ENCODE assay signal across 8 cellular contexts in the genomic region with DNA sequence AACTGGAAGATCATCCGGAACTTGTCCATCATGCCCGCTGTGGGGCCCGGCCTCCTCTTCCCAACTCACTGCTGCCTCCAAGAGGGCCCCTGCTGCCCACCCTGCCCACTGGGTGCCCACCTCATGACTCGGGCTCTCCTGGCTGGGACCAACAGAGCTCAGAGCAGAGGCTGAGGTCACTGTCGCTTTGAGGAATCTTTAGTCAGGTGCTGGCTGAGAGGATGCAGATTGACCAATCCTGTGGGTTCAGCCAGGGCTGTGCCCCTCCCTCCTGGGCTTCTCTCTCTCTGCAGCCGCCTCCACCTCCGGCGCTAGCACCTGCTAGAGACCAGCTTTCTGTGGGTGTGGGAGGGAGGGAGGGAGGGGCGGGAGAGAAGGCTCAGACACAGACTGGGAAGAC. TPM values are rescaled to one million over a fixed set of nuclear protein-coding genes. Genes with fewer than 3 reads are reported as not detected.
DNase-seq lines count a peak whose midpoint lies in the region; ATAC-seq and TF ChIP-seq lines count a peak whose summit lies in the region.

A gene with protein sequence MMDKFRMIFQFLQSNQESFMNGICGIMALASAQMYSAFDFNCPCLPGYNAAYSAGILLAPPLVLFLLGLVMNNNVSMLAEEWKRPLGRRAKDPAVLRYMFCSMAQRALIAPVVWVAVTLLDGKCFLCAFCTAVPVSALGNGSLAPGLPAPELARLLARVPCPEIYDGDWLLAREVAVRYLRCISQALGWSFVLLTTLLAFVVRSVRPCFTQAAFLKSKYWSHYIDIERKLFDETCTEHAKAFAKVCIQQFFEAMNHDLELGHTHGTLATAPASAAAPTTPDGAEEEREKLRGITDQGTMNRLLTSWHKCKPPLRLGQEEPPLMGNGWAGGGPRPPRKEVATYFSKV (minus strand): TSS at position 181 of the 400 bp plus-strand sequence. CDS start 149 bp downstream, at position 32.

- peak within 1 kb of the TSS; percentile 78 for H3K27ac Mint-ChIP-seq in activated CD4-positive, alpha-beta T cell treated with anti-CD3 and anti-CD28 coated beads, Interleukin-2, amount 10 ng/mL, durations not matched to agents 7 days and 5 days
- peak within 1 kb of the TSS; percentile 29 for H3K27ac Mint-ChIP-seq in stimulated activated memory B cell treated with anti-CD40 and anti-IgM and Interleukin-4, amounts not matched to agents 10 μg/mL and 1 μg/mL and 100 μg/mL, for 72 hours
- no peak within 1 kb of the TSS for H3K27ac Mint-ChIP-seq in endothelial cell (ENCODE audit: unreplicated experiment)

- H3K9me3 Mint-ChIP-seq in activated CD4-positive, alpha-beta T cell treated with anti-CD3 and anti-CD28 coated beads, Interleukin-2, amount 10 ng/mL, durations not matched to agents 7 days and 5 days = no peaks in the 10 kb centered on the region
- H3K9me3 Mint-ChIP-seq in stimulated activated memory B cell treated with anti-CD40 and anti-IgM and Interleukin-4, amounts not matched to agents 10 μg/mL and 1 μg/mL and 100 μg/mL, for 72 hours = no peaks in the 10 kb centered on the region
- no peaks in the 10 kb centered on the region for H3K9me3 Mint-ChIP-seq in endothelial cell (ENCODE audit: unreplicated experiment)

- TF ChIP-seq CTCF in endothelial cell (IDR thresholded peaks at IDR 0.05; ENCODE audit: unreplicated experiment) = no peak

- DNase-seq in activated CD4-positive, alpha-beta T cell treated with anti-CD3 and anti-CD28 coated beads, Interleukin-2, amount 10 ng/mL, durations not matched to agents 7 days and 5 days = peak; percentile 35
- DNase-seq in activated CD4-positive, alpha-beta T cell treated with anti-CD3 and anti-CD28 coated beads for 4 hours = no peak
- DNase-seq in SW480 (ENCODE audit: low spot score) = peak; percentile 79
- no peak for DNase-seq in endothelial cell (ENCODE audit: low spot score)
- no peak for DNase-seq in NCI-H1694 treated with DMSO at 0.1 percent for 48 hours (lab: John Stamatoyannopoulos, UW)

- H3K36me3 Mint-ChIP-seq in activated CD4-positive, alpha-beta T cell treated with anti-CD3 and anti-CD28 coated beads, Interleukin-2, amount 10 ng/mL, durations not matched to agents 7 days and 5 days (ENCODE audit: low read depth) = no peaks in the 10 kb centered on the region
- H3K36me3 Mint-ChIP-seq in stimulated activated memory B cell treated with anti-CD40 and anti-IgM and Interleukin-4, amounts not matched to agents 10 μg/mL and 1 μg/mL and 100 μg/mL, for 72 hours = no peaks in the 10 kb centered on the region
- H3K36me3 Mint-ChIP-seq in endothelial cell (ENCODE audit: low read depth, unreplicated experiment) = no peaks in the 10 kb centered on the region

- H3K4me1 Mint-ChIP-seq in activated CD4-positive, alpha-beta T cell treated with anti-CD3 and anti-CD28 coated beads, Interleukin-2, amount 10 ng/mL, durations not matched to agents 7 days and 5 days = peaks cover 38% of the 10 kb centered on the region
- peaks cover 27% of the 10 kb centered on the region for H3K4me1 Mint-ChIP-seq in stimulated activated memory B cell treated with anti-CD40 and anti-IgM and Interleukin-4, amounts not matched to agents 10 μg/mL and 1 μg/mL and 100 μg/mL, for 72 hours
- peaks cover 2% of the 10 kb centered on the region for H3K4me1 Mint-ChIP-seq in endothelial cell (ENCODE audit: unreplicated experiment)

- H3K27me3 Mint-ChIP-seq in activated CD4-positive, alpha-beta T cell treated with anti-CD3 and anti-CD28 coated beads, Interleukin-2, amount 10 ng/mL, durations not matched to agents 7 days and 5 days = peaks cover 6% of the 10 kb centered on the region
- H3K27me3 Mint-ChIP-seq in stimulated activated memory B cell treated with anti-CD40 and anti-IgM and Interleukin-4, amounts not matched to agents 10 μg/mL and 1 μg/mL and 100 μg/mL, for 72 hours = no peaks in the 10 kb centered on the region
- H3K27me3 Mint-ChIP-seq in endothelial cell (ENCODE audit: unreplicated experiment) = peaks cover 8% of the 10 kb centered on the region

- POLR2A ChIA-PET in activated CD4-positive, alpha-beta T cell treated with anti-CD3 and anti-CD28 coated beads, Interleukin-2, amount 10 ng/mL, durations not matched to agents 7 days and 5 days (lab: Charles Lee) = no interaction called here

- CTCF ChIA-PET in activated CD4-positive, alpha-beta T cell treated with anti-CD3 and anti-CD28 coated beads, Interleukin-2, amount 10 ng/mL, durations not matched to agents 7 days and 5 days (lab: Charles Lee) = interaction anchor here (1.9 kb wide), 1 partner anchor 13 kb away, joined by 6 read pairs; no protein-coding TSS in a partner anchor

- no peak within 1 kb of the TSS for H3K4me3 Mint-ChIP-seq in activated CD4-positive, alpha-beta T cell treated with anti-CD3 and anti-CD28 coated beads, Interleukin-2, amount 10 ng/mL, durations not matched to agents 7 days and 5 days
- H3K4me3 Mint-ChIP-seq in stimulated activated memory B cell treated with anti-CD40 and anti-IgM and Interleukin-4, amounts not matched to agents 10 μg/mL and 1 μg/mL and 100 μg/mL, for 72 hours = no peak within 1 kb of the TSS
- H3K4me3 Mint-ChIP-seq in endothelial cell (ENCODE audit: unreplicated experiment) = no peak within 1 kb of the TSS

- ATAC-seq in HG03066 (IDR thresholded peaks at IDR 0.05; ENCODE audit: low read depth, unreplicated experiment) (peak; percentile 85), GM21390 (IDR thresholded peaks at IDR 0.05; ENCODE audit: unreplicated experiment) (no peak)
- ATAC-seq in stimulated activated memory B cell treated with anti-CD40 and anti-IgM and Interleukin-4, amounts not matched to agents 10 μg/mL and 1 μg/mL and 100 μg/mL, for 72 hours = peak; percentile 80

RNA-seq across cellular contexts. Expression of the gene that starts here (rescaled TPM):
- under 1 TPM; 0.12 to 0.21 TPM for total RNA-seq in activated CD4-positive, alpha-beta T cell treated with anti-CD3 and anti-CD28 coated beads, Interleukin-2, amount 10 ng/mL, durations not matched to agents 7 days and 5 days
- not detected for total RNA-seq in endothelial cell (ENCODE audit: unreplicated experiment)

Comparison
In these comparisons a context has a peak if more than half of its experiments do, and no peak if none do; other contexts are left out.
1. Peak in DNase-seq in activated CD4-positive, alpha-beta T cell treated with anti-CD3 and anti-CD28 coated beads, Interleukin-2, amount 10 ng/mL, durations not matched to agents 7 days and 5 days; RNA of the gene not detected or under 1 TPM.